Comparison of ENCODE assay signal across 11 cellular contexts in genomic region chr9:131409458-131409992, GRCh38. TPM values are rescaled to one million over a fixed set of nuclear protein-coding genes. Genes with fewer than 3 reads are reported as not detected.
DNase-seq lines count a peak whose midpoint lies in the region; ATAC-seq and TF ChIP-seq lines count a peak whose summit lies in the region.
"Had no signal": no experiment of that assay in that cellular context is flagged by ENCODE, and none has a peak within 500 bp of the region (broad histone marks: within the 10 kb centered on the region; RNA-seq: fewer than 3 reads in every experiment).

No MANE protein-coding gene starts in this region.

- DNase-seq in DMS 273 (lab: John Stamatoyannopoulos, UW; ENCODE audit: unreplicated experiment) (peak; percentile 66), DMS 273 treated with DMSO at 0.1 percent for 48 hours (lab: John Stamatoyannopoulos, UW) (no peak), OCI-LY7 (ENCODE audit: low spot score) (no peak), esophagus muscularis mucosa (ENCODE audit: extremely low spot score) (no peak)
- DNase-seq: 8988T; activated CD4-positive, alpha-beta T cell treated with anti-CD3 and anti-CD28 coated beads for 1 hour; ovary had no signal

- TF ChIP-seq POLR2A in esophagus muscularis mucosa (IDR thresholded peaks at IDR 0.05; ENCODE audit: low read depth), result no peak

- H3K4me2 ChIP-seq in OCI-LY7 (ENCODE audit: low read length), result peak overlapping the region; percentile 2; the same call in 1 of the 2 replicates

- H3K4me3 ChIP-seq in OCI-LY7 (ENCODE audit: low read depth, low read length, poor library complexity, severe bottlenecking) (no peak overlapping the region), esophagus muscularis mucosa (no peak overlapping the region), rectal smooth muscle tissue (ENCODE audit: low read length) (no peak overlapping the region)
- H3K4me3 ChIP-seq: ovary had no signal

- H3K27ac ChIP-seq in OCI-LY7 (ENCODE audit: low read depth, low read length, poor library complexity, severe bottlenecking) (no peak overlapping the region), esophagus muscularis mucosa (replicated peaks in 1 of 4) (peak overlapping the region; percentile 68 to 99 (median 80)), rectal smooth muscle tissue (ENCODE audit: low read depth, low read length) (peak overlapping the region; percentile 34)

- H3K4me1 ChIP-seq in OCI-LY7 (ENCODE audit: insufficient read depth, low read length, poor library complexity, severe bottlenecking) (peaks cover 54% of the 10 kb centered on the region), esophagus muscularis mucosa (peaks cover 85 to 100% (median 99%) of the 10 kb centered on the region in 4 donors), rectal smooth muscle tissue (ENCODE audit: control insufficient read depth, insufficient read depth, low read length) (peaks cover 51% of the 10 kb centered on the region)

- WGBS in esophagus muscularis mucosa, result 45% methylated on average over 7 of the region's 7 CpGs

- H3K9ac ChIP-seq in rectal smooth muscle tissue (ENCODE audit: low read length), result no peak overlapping the region

- ATAC-seq in HG03039 (IDR thresholded peaks at IDR 0.05; ENCODE audit: unreplicated experiment) (no peak), HG02588 (IDR thresholded peaks at IDR 0.05; ENCODE audit: unreplicated experiment) (no peak)
- ATAC-seq in activated CD4-positive, CD25-positive, alpha-beta regulatory T cell treated with anti-CD3 and anti-CD28 coated beads, Interleukin-2, amount 50 U/mL, for 24 hours, result no peak

- peaks cover 51% of the 10 kb centered on the region for H4K20me1 ChIP-seq in OCI-LY7 (ENCODE audit: insufficient read depth, low read length)

- intact Hi-C loops in OCI-LY7 (cut with micrococcal nuclease; ENCODE audit: unreplicated experiment) (no loop called here), esophagus muscularis mucosa (cut with DNase I) (no loop called here)

- H3K9me2 ChIP-seq in OCI-LY7 (ENCODE audit: insufficient read depth, low read length), result no peaks in the 10 kb centered on the region

- no peak overlapping the region for H2AFZ ChIP-seq in OCI-LY7 (ENCODE audit: low read length)

- peaks cover 72% of the 10 kb centered on the region for H3K36me3 ChIP-seq in OCI-LY7 (ENCODE audit: insufficient read depth, low read length)
- H3K36me3 ChIP-seq in esophagus muscularis mucosa, result no peaks in the 10 kb centered on the region
- H3K36me3 ChIP-seq in rectal smooth muscle tissue (ENCODE audit: control insufficient read depth, insufficient read depth, low read length), result no peaks in the 10 kb centered on the region
- H3K36me3 ChIP-seq: ovary had no signal

- H3K9me3 ChIP-seq in OCI-LY7 (ENCODE audit: low read length), result no peaks in the 10 kb centered on the region; the same call in 1 of the 2 replicates
- H3K9me3 ChIP-seq in esophagus muscularis mucosa, result no peaks in the 10 kb centered on the region
- H3K9me3 ChIP-seq: ovary had no signal

- TF ChIP-seq CTCF in OCI-LY7 (conservative IDR thresholded peaks at IDR 0.05; ENCODE audit: low read length) (no peak), esophagus muscularis mucosa (IDR thresholded peaks at IDR 0.05) (no peak)

- H3K27me3 ChIP-seq in esophagus muscularis mucosa (no peaks in the 10 kb centered on the region), rectal smooth muscle tissue (ENCODE audit: control insufficient read depth, insufficient read depth, low read length) (no peaks in the 10 kb centered on the region)
- H3K27me3 ChIP-seq: ovary had no signal

- CTCF ChIA-PET in OCI-LY7 (lab: Charles Lee; ENCODE audit: unreplicated experiment), result no interaction called here

- BruUV-seq in OCI-LY7 (replicated peaks; lab: Mats Ljungman, UMichigan), result no TSS peak

- POLR2A ChIA-PET in OCI-LY7 (lab: Charles Lee), result no interaction called here

- H3K79me2 ChIP-seq in OCI-LY7 (ENCODE audit: insufficient read depth, low read depth, low read length), result peaks cover 100% of the 10 kb centered on the region

- no peak for TF ChIP-seq EP300 in esophagus muscularis mucosa (IDR thresholded peaks at IDR 0.05)

RNA-seq across cellular contexts. Expression of gene PRRC2B, which starts 15.6 kb away (rescaled TPM):
- 84.2 and 89.4 TPM in 2 replicates for total RNA-seq in OCI-LY7 (2014; rRNA removed; shearing (Covaris generic))
- 210 and 224 TPM in 2 replicates for total RNA-seq in OCI-LY7 (2022)
- 100 to 1,000 TPM; 109 to 226 (median 148) TPM for total RNA-seq in esophagus muscularis mucosa
